Comparison of ENCODE assay signal across 21 cellular contexts in genomic region chr14:25122843-25123242, GRCh38.
DNase-seq lines count a peak whose midpoint lies in the region; ATAC-seq lines count a peak whose summit lies in the region.
"Had no signal": no experiment of that assay in that cellular context is flagged by ENCODE, and none has a peak within 500 bp of the region (broad histone marks: within the 10 kb centered on the region; RNA-seq: fewer than 3 reads in every experiment).

No MANE protein-coding gene starts in this region.

- no peak for DNase-seq in SJCRH30
- peak; percentile 15 for DNase-seq in myocyte (ENCODE audit: low read depth)
- no peak for DNase-seq in NCI-H1930 (lab: John Stamatoyannopoulos, UW)
- DNase-seq in activated CD8-positive, alpha-beta memory T cell treated with anti-CD3 and anti-CD28 coated beads for 24 hours, result no peak
- no peak for DNase-seq in LoVo (ENCODE audit: low spot score)
- no peak for DNase-seq in activated T-cell treated with anti-CD3 and anti-CD28 coated beads, Interleukin-2, amount 50 U/mL, for 72 hours
- DNase-seq: DMS 273 treated with DMSO at 0.1 percent for 48 hours, GDM1, MM.1S, NCI-H1092 treated with DMSO at 0.1 percent for 48 hours, NCI-H2107, NCI-H2227 treated with DMSO at 0.1 percent for 48 hours, NCI-H524, Peyer's patch, SK-N-SH had no signal

- no peaks in the 10 kb centered on the region for H3K36me3 ChIP-seq in SJCRH30
- H3K36me3 ChIP-seq: HAP-1, Peyer's patch had no signal

- H3K4me1 ChIP-seq in SJCRH30, result peaks cover 23% of the 10 kb centered on the region
- H3K4me1 ChIP-seq: HAP-1, Peyer's patch had no signal

- H3K27ac ChIP-seq in SJCRH30, result peak overlapping the region; percentile 88
- H3K27ac ChIP-seq: C4-2B, KMS-11, Peyer's patch had no signal

- ATAC-seq in GM18870 (IDR thresholded peaks at IDR 0.05; ENCODE audit: unreplicated experiment), result peak; percentile 71
- ATAC-seq in HG02610 (IDR thresholded peaks at IDR 0.05; ENCODE audit: unreplicated experiment), result peak; percentile 74
- ATAC-seq in activated T-cell treated with anti-CD3 and anti-CD28 coated beads, Interleukin-2, amount 50 U/mL, for 72 hours (replicated peaks in 1 of 2), result no peak
- ATAC-seq: Right ventricle myocardium inferior had no signal

- no peak overlapping the region for H3K4me3 Mint-ChIP-seq in activated T-cell treated with anti-CD3 and anti-CD28 coated beads, Interleukin-2, amount 50 U/mL, for 72 hours

- no peaks in the 10 kb centered on the region for H3K9me3 Mint-ChIP-seq in activated T-cell treated with anti-CD3 and anti-CD28 coated beads, Interleukin-2, amount 50 U/mL, for 72 hours

- no peaks in the 10 kb centered on the region for H3K27me3 Mint-ChIP-seq in activated T-cell treated with anti-CD3 and anti-CD28 coated beads, Interleukin-2, amount 50 U/mL, for 72 hours (ENCODE audit: low read depth)

- H3K9me3 ChIP-seq in SJCRH30 (replicated peaks), result no peaks in the 10 kb centered on the region
- H3K9me3 ChIP-seq: Peyer's patch, SK-N-SH had no signal

- no peaks in the 10 kb centered on the region for H3K4me1 Mint-ChIP-seq in activated T-cell treated with anti-CD3 and anti-CD28 coated beads, Interleukin-2, amount 50 U/mL, for 72 hours (ENCODE audit: low read depth)

- H3K36me3 Mint-ChIP-seq in activated T-cell treated with anti-CD3 and anti-CD28 coated beads, Interleukin-2, amount 50 U/mL, for 72 hours (ENCODE audit: insufficient read depth in 2 of 2), result no peaks in the 10 kb centered on the region

- H3K27me3 ChIP-seq in SJCRH30, result no peaks in the 10 kb centered on the region
- H3K27me3 ChIP-seq: Peyer's patch had no signal

- no peak overlapping the region for H3K4me3 ChIP-seq in SJCRH30
- H3K4me3 ChIP-seq: HAP-1, Peyer's patch had no signal

- H3K27ac Mint-ChIP-seq in activated T-cell treated with anti-CD3 and anti-CD28 coated beads, Interleukin-2, amount 50 U/mL, for 72 hours, result no peak overlapping the region

Comparison
In these comparisons a context has a peak if more than half of its experiments do, and no peak if none do; other contexts are left out.
1. ATAC-seq: peak in GM18870 (single experiment) and HG02610 (single experiment); none in activated T-cell treated with anti-CD3 and anti-CD28 coated beads, Interleukin-2, amount 50 U/mL, for 72 hours (0 of 2).